14 cellular contexts compared by ENCODE assay signal in genomic region chr1:120954736-120955135, GRCh38.
DNase-seq lines count a peak whose midpoint lies in the region; ATAC-seq and TF ChIP-seq lines count a peak whose summit lies in the region.
"Had no signal": no experiment of that assay in that cellular context is flagged by ENCODE, and none has a peak within 500 bp of the region (broad histone marks: within the 10 kb centered on the region; RNA-seq: fewer than 3 reads in every experiment).

No MANE protein-coding gene starts in this region.

- no peak for DNase-seq in GM23338 (ENCODE audit: low spot score)
- peak; percentile 49 for DNase-seq in endodermal cell
- no peak for DNase-seq in stimulated activated naive B cell treated with anti-CD40 and anti-IgM and Interleukin-4, amounts not matched to agents 10 μg/mL and 1 μg/mL and 100 μg/mL, for 72 hours
- DNase-seq in inferior parietal cortex (ENCODE audit: extremely low spot score), result no peak
- no peak for DNase-seq in PC-9
- DNase-seq: C1 segment of cervical spinal cord; CD4-positive, alpha-beta memory T cell; DMS79; GOT3 had no signal

- no peaks in the 10 kb centered on the region for H3K27me3 ChIP-seq in GM23338 (ENCODE audit: insufficient read depth)
- H3K27me3 ChIP-seq in HUES48 (ENCODE audit: control insufficient read depth, insufficient read depth, low read length), result no peaks in the 10 kb centered on the region
- H3K27me3 ChIP-seq in endodermal cell (ENCODE audit: control insufficient read depth, insufficient read depth, low read length, poor library complexity, severe bottlenecking), result no peaks in the 10 kb centered on the region
- no peaks in the 10 kb centered on the region for H3K27me3 ChIP-seq in PC-9 (ENCODE audit: insufficient read depth, low read depth)

- H3K4me2 ChIP-seq in GM23338 (peak overlapping the region; percentile 39; the same call in 1 of the 2 replicates), PC-9 (no peak overlapping the region)

- 94 to 97% methylated on average over 14 to 21 of the region's 21 CpGs for WGBS in endodermal cell (ENCODE audit: insufficient coverage in 1 of 2, insufficient read length in 1 of 2), 2 experiments

- H3K4me3 Mint-ChIP-seq in GM23338 (no peak overlapping the region; the same call in 2 of the 3 replicates), endodermal cell (no peak overlapping the region)
- H3K4me3 Mint-ChIP-seq in stimulated activated naive B cell treated with anti-CD40 and anti-IgM and Interleukin-4, amounts not matched to agents 10 μg/mL and 1 μg/mL and 100 μg/mL, for 72 hours, result no peak overlapping the region
- H3K4me3 Mint-ChIP-seq: B cell; CD4-positive, alpha-beta memory T cell had no signal

- no peak for TF ChIP-seq CTCF in GM23338 (conservative IDR thresholded peaks at IDR 0.05; ENCODE audit: low read depth in 2 of 2)
- TF ChIP-seq CTCF in endodermal cell (conservative IDR thresholded peaks at IDR 0.05), result no peak
- no peak for TF ChIP-seq CTCF in PC-9 (conservative IDR thresholded peaks at IDR 0.05)

- no peak overlapping the region for H3K9ac ChIP-seq in HUES48 (ENCODE audit: low read depth, low read length)
- no peak overlapping the region for H3K9ac ChIP-seq in endodermal cell (ENCODE audit: extremely low read depth, low read length, poor library complexity, severe bottlenecking)

- CTCF ChIA-PET in PC-9 (lab: Charles Lee), result no interaction called here

- H3K79me2 ChIP-seq in GM23338 (replicated peaks; ENCODE audit: insufficient read depth), result no peaks in the 10 kb centered on the region
- H3K79me2 ChIP-seq in PC-9 (ENCODE audit: low read depth), result no peaks in the 10 kb centered on the region

- POLR2A ChIA-PET in PC-9 (lab: Charles Lee; ENCODE audit: unreplicated experiment), result no interaction called here

- H3K4me1 ChIP-seq in GM23338 (ENCODE audit: insufficient read depth), result peaks cover 13% of the 10 kb centered on the region
- H3K4me1 ChIP-seq in HUES48 (ENCODE audit: control insufficient read depth, insufficient read depth, low read length), result peaks cover 25% of the 10 kb centered on the region
- H3K4me1 ChIP-seq in endodermal cell (ENCODE audit: control insufficient read depth, insufficient read depth, low read length), result peaks cover 2% of the 10 kb centered on the region
- no peaks in the 10 kb centered on the region for H3K4me1 ChIP-seq in PC-9 (replicated peaks; ENCODE audit: insufficient read depth)

- no peaks in the 10 kb centered on the region for H3K36me3 ChIP-seq in GM23338 (ENCODE audit: insufficient read depth)
- no peaks in the 10 kb centered on the region for H3K36me3 ChIP-seq in HUES48 (ENCODE audit: control insufficient read depth, insufficient read depth, low read length)
- no peaks in the 10 kb centered on the region for H3K36me3 ChIP-seq in endodermal cell (ENCODE audit: control insufficient read depth, insufficient read depth, low read length)
- H3K36me3 ChIP-seq in PC-9 (ENCODE audit: low read depth), result no peaks in the 10 kb centered on the region

- H4K20me1 ChIP-seq in GM23338 (replicated peaks; ENCODE audit: insufficient read depth) (no peaks in the 10 kb centered on the region), PC-9 (ENCODE audit: insufficient read depth) (no peaks in the 10 kb centered on the region)

- H3K36me3 Mint-ChIP-seq in GM23338 (ENCODE audit: low read depth) (peaks cover 4% of the 10 kb centered on the region; the same call in 1 of the 3 replicates), endodermal cell (ENCODE audit: low read depth) (peaks cover 7% of the 10 kb centered on the region)
- H3K36me3 Mint-ChIP-seq in stimulated activated naive B cell treated with anti-CD40 and anti-IgM and Interleukin-4, amounts not matched to agents 10 μg/mL and 1 μg/mL and 100 μg/mL, for 72 hours, result peaks cover 8 to 12% of the 10 kb centered on the region in 2 donors

- H3K27ac Mint-ChIP-seq in GM23338 (no peak overlapping the region), endodermal cell (peak overlapping the region; percentile 72)
- peak overlapping the region; percentile 57 for H3K27ac Mint-ChIP-seq in stimulated activated naive B cell treated with anti-CD40 and anti-IgM and Interleukin-4, amounts not matched to agents 10 μg/mL and 1 μg/mL and 100 μg/mL, for 72 hours
- H3K27ac Mint-ChIP-seq: B cell; CD4-positive, alpha-beta memory T cell had no signal

- intact Hi-C loops in PC-9 (cut with micrococcal nuclease; ENCODE audit: unreplicated experiment), result no loop called here

- H3F3A ChIP-seq in GM23338 (replicated peaks; ENCODE audit: low read depth), result 0 out of 2 replicates have a peak, but pooled peaks cover 6% of the 10 kb centered on the region
- H3F3A ChIP-seq in PC-9 (ENCODE audit: insufficient read depth, low read depth), result 0 out of 2 replicates have a peak, but pooled peaks cover 2% of the 10 kb centered on the region

- no peaks in the 10 kb centered on the region; the same call in 2 of the 3 replicates for H3K9me3 Mint-ChIP-seq in GM23338
- peaks cover under 1% of the 10 kb centered on the region for H3K9me3 Mint-ChIP-seq in endodermal cell
- H3K9me3 Mint-ChIP-seq in stimulated activated naive B cell treated with anti-CD40 and anti-IgM and Interleukin-4, amounts not matched to agents 10 μg/mL and 1 μg/mL and 100 μg/mL, for 72 hours, result no peaks in the 10 kb centered on the region

- ATAC-seq in GM23338 (no peak), HG03521 (IDR thresholded peaks at IDR 0.05; ENCODE audit: unreplicated experiment) (no peak)
- ATAC-seq in stimulated activated naive B cell treated with anti-CD40 and anti-IgM and Interleukin-4, amounts not matched to agents 10 μg/mL and 1 μg/mL and 100 μg/mL, for 72 hours (replicated peaks), result no peak
- ATAC-seq: HCT116, HepG2 had no signal

- H3K9me2 ChIP-seq in GM23338 (ENCODE audit: insufficient read depth) (no peaks in the 10 kb centered on the region), PC-9 (ENCODE audit: insufficient read depth) (no peaks in the 10 kb centered on the region)

- H3K9me3 ChIP-seq in HUES48 (ENCODE audit: control insufficient read depth, insufficient read depth, low read length), result no peaks in the 10 kb centered on the region
- no peaks in the 10 kb centered on the region for H3K9me3 ChIP-seq in endodermal cell (ENCODE audit: control insufficient read depth, low read length)
- no peaks in the 10 kb centered on the region for H3K9me3 ChIP-seq in PC-9 (ENCODE audit: insufficient read depth, low read depth)

- no peak overlapping the region for H3K4me3 ChIP-seq in GM23338
- no peak overlapping the region for H3K4me3 ChIP-seq in HUES48 (ENCODE audit: low read depth, low read length)
- no peak overlapping the region for H3K4me3 ChIP-seq in endodermal cell (ENCODE audit: low read length)
- no peak overlapping the region for H3K4me3 ChIP-seq in PC-9

- H3K27me3 Mint-ChIP-seq in GM23338 (ENCODE audit: insufficient read depth, low read depth, poor library complexity) (peaks cover 17% of the 10 kb centered on the region), endodermal cell (ENCODE audit: insufficient read depth) (peaks cover 2% of the 10 kb centered on the region)
- no peaks in the 10 kb centered on the region for H3K27me3 Mint-ChIP-seq in stimulated activated naive B cell treated with anti-CD40 and anti-IgM and Interleukin-4, amounts not matched to agents 10 μg/mL and 1 μg/mL and 100 μg/mL, for 72 hours
- H3K27me3 Mint-ChIP-seq: B cell; CD4-positive, alpha-beta memory T cell had no signal

- no TSS peak for BruUV-seq in PC-9 (replicated peaks; lab: Mats Ljungman, UMichigan)

- peaks cover 26% of the 10 kb centered on the region for H3K4me1 Mint-ChIP-seq in GM23338
- H3K4me1 Mint-ChIP-seq in endodermal cell, result peaks cover 32% of the 10 kb centered on the region
- no peaks in the 10 kb centered on the region for H3K4me1 Mint-ChIP-seq in stimulated activated naive B cell treated with anti-CD40 and anti-IgM and Interleukin-4, amounts not matched to agents 10 μg/mL and 1 μg/mL and 100 μg/mL, for 72 hours
- H3K4me1 Mint-ChIP-seq: B cell had no signal

- H2AFZ ChIP-seq in GM23338 (no peak overlapping the region), PC-9 (no peak overlapping the region)

- no peak overlapping the region for H3K27ac ChIP-seq in GM23338 (ENCODE audit: low read depth)
- H3K27ac ChIP-seq in HUES48 (ENCODE audit: low read depth, low read length), result peak overlapping the region; percentile 93
- no peak overlapping the region for H3K27ac ChIP-seq in endodermal cell (ENCODE audit: low read depth, low read length)
- H3K27ac ChIP-seq in PC-9, result no peak overlapping the region

TF ChIP-seq in GM23338, 12 proteins besides CTCF, POLR2A, EP300 and RAD21 (continues in another document):
- TF ChIP-seq EZH2phosphoT487 (IDR thresholded peaks at IDR 0.05; ENCODE audit: unreplicated experiment) (no peak), ETS1 (IDR thresholded peaks at IDR 0.05) (no peak), JUNB (IDR thresholded peaks at IDR 0.05; ENCODE audit: unreplicated experiment) (no peak), POLR2AphosphoS5 (IDR thresholded peaks at IDR 0.05; ENCODE audit: low read depth) (no peak), ZNF114 (CRISPR knock-in tag; IDR thresholded peaks at IDR 0.05) (no peak), STAT1 (IDR thresholded peaks at IDR 0.05; ENCODE audit: unreplicated experiment) (no peak)
